In genomic region chr6:28769626-28770402, GRCh38 we compare ENCODE assay signal across 9 cellular contexts.
DNase-seq lines count a peak whose midpoint lies in the region; TF ChIP-seq lines count a peak whose summit lies in the region.
"Had no signal": no experiment of that assay in that cellular context is flagged by ENCODE, and none has a peak within 500 bp of the region (broad histone marks: within the 10 kb centered on the region; RNA-seq: fewer than 3 reads in every experiment).

No MANE protein-coding gene starts in this region.

- H3K9me3 Mint-ChIP-seq in endodermal cell (no peaks in the 10 kb centered on the region), progenitor cell of endocrine pancreas (ENCODE audit: low read depth) (no peaks in the 10 kb centered on the region), glutamatergic neuron (ENCODE audit: unreplicated experiment) (peaks cover 2% of the 10 kb centered on the region)

- peak overlapping the region; percentile 55 for H3K27ac Mint-ChIP-seq in endodermal cell
- H3K27ac Mint-ChIP-seq in progenitor cell of endocrine pancreas = no peak overlapping the region
- no peak overlapping the region for H3K27ac Mint-ChIP-seq in glutamatergic neuron (ENCODE audit: unreplicated experiment)

- H3K4me3 Mint-ChIP-seq in endodermal cell (peak overlapping the region; percentile 26), progenitor cell of endocrine pancreas (ENCODE audit: low read depth) (no peak overlapping the region), glutamatergic neuron (ENCODE audit: unreplicated experiment) (no peak overlapping the region)

- H3K36me3 Mint-ChIP-seq in endodermal cell (ENCODE audit: low read depth) (peaks cover 9% of the 10 kb centered on the region), progenitor cell of endocrine pancreas (ENCODE audit: insufficient read depth) (no peaks in the 10 kb centered on the region), glutamatergic neuron (ENCODE audit: unreplicated experiment) (peaks cover 2% of the 10 kb centered on the region)

- peaks cover 100% of the 10 kb centered on the region for H3K27me3 Mint-ChIP-seq in endodermal cell (ENCODE audit: insufficient read depth)
- peaks cover 97% of the 10 kb centered on the region for H3K27me3 Mint-ChIP-seq in progenitor cell of endocrine pancreas
- peaks cover 58% of the 10 kb centered on the region for H3K27me3 Mint-ChIP-seq in glutamatergic neuron (ENCODE audit: unreplicated experiment)

- H3K4me1 ChIP-seq in endodermal cell (ENCODE audit: control insufficient read depth, insufficient read depth, low read length) = peaks cover 44% of the 10 kb centered on the region

- no peaks in the 10 kb centered on the region for H3K36me3 ChIP-seq in endodermal cell (ENCODE audit: control insufficient read depth, insufficient read depth, low read length)

- peaks cover 82% of the 10 kb centered on the region for H3K27me3 ChIP-seq in endodermal cell (ENCODE audit: control insufficient read depth, insufficient read depth, low read length, poor library complexity, severe bottlenecking)

- H3K4me1 Mint-ChIP-seq in endodermal cell (peaks cover 77% of the 10 kb centered on the region), progenitor cell of endocrine pancreas (ENCODE audit: low read depth) (peaks cover 21% of the 10 kb centered on the region), glutamatergic neuron (ENCODE audit: low read depth, unreplicated experiment) (peaks cover 4% of the 10 kb centered on the region)

- H3K9ac ChIP-seq in endodermal cell (ENCODE audit: extremely low read depth, low read length, poor library complexity, severe bottlenecking) = no peak overlapping the region

- DNase-seq in DMS53 (lab: John Stamatoyannopoulos, UW) = peak; percentile 6
- no peak for DNase-seq in DMS53 treated with DMSO at 0.1 percent for 48 hours (lab: John Stamatoyannopoulos, UW; ENCODE audit: unreplicated experiment)
- DNase-seq in OCI-M1 (lab: John Stamatoyannopoulos, UW) = peak; percentile 84
- DNase-seq in endodermal cell = peak; percentile 85
- no peak for DNase-seq in progenitor cell of endocrine pancreas (ENCODE audit: low spot score, unreplicated experiment)
- no peak for DNase-seq in glutamatergic neuron
- no peak for DNase-seq in NCI-H2227 treated with DMSO at 0.1 percent for 48 hours (lab: John Stamatoyannopoulos, UW)
- no peak for DNase-seq in Kasumi-1 (lab: John Stamatoyannopoulos, UW)
- DNase-seq: naive thymus-derived CD4-positive, alpha-beta T cell had no signal

- H3K27ac ChIP-seq in endodermal cell (ENCODE audit: low read depth, low read length) = no peak overlapping the region

- 21 to 38% methylated on average over 11 to 20 of the region's 20 CpGs for WGBS in endodermal cell (ENCODE audit: insufficient coverage in 1 of 2, insufficient read length in 1 of 2), 2 experiments

- H3K4me3 ChIP-seq in endodermal cell (ENCODE audit: low read length) = peak overlapping the region; percentile 22

- H3K9me3 ChIP-seq in endodermal cell (ENCODE audit: control insufficient read depth, low read length) = no peaks in the 10 kb centered on the region

- TF ChIP-seq CTCF in endodermal cell (conservative IDR thresholded peaks at IDR 0.05) (peak; percentile 60), progenitor cell of endocrine pancreas (IDR thresholded peaks at IDR 0.05; ENCODE audit: unreplicated experiment) (peak; percentile 52), glutamatergic neuron (IDR thresholded peaks at IDR 0.05; ENCODE audit: partially characterized antibody, unreplicated experiment) (no peak)

Comparison
In these comparisons a context has a peak if more than half of its experiments do, and no peak if none do; other contexts are left out.
1. DNase-seq: peak in DMS53 (single experiment), OCI-M1 (single experiment) and endodermal cell (single experiment); none in DMS53 treated with DMSO at 0.1 percent for 48 hours (single experiment), progenitor cell of endocrine pancreas (single experiment), glutamatergic neuron (single experiment), NCI-H2227 treated with DMSO at 0.1 percent for 48 hours (single experiment) and Kasumi-1 (0 of 2).